ENCODE assay signal across 10 cellular contexts in genomic region chr15:100170280-100170654, GRCh38.
A peak's percentile ranks its signal among the peaks of the same experiment; 100 is the strongest.
DNase-seq lines count a peak whose midpoint lies in the region; ATAC-seq lines count a peak whose summit lies in the region.
"Had no signal": no experiment of that assay in that cellular context is flagged by ENCODE, and none has a peak within 500 bp of the region (broad histone marks: within the 10 kb centered on the region; RNA-seq: fewer than 3 reads in every experiment).

No MANE protein-coding gene starts in this region.

- DNase-seq in mesenteric fat pad (ENCODE audit: low spot score) (peak; percentile 14), ureter (ENCODE audit: low spot score) (no peak), HAP-1 (ENCODE audit: low spot score in 2 of 2) (no peak), cerebellar nuclear complex (lab: John Stamatoyannopoulos, UW) (no peak), NCI-H1694 (lab: John Stamatoyannopoulos, UW) (no peak)
- DNase-seq: activated CD4-positive, CD25-positive, alpha-beta regulatory T cell treated with anti-CD3 and anti-CD28 coated beads, Interleukin-2, amount 50 U/mL, for 72 hours; substantia nigra had no signal

- no peaks in the 10 kb centered on the region for H3K36me3 ChIP-seq in HAP-1 (replicated peaks)

- in situ Hi-C loops in HAP-1 (cut with MboI; ENCODE audit: low sequenced_read_pairs), result no loop called here

- ATAC-seq in GM18868 (IDR thresholded peaks at IDR 0.05; ENCODE audit: unreplicated experiment), result peak; percentile 92
- ATAC-seq in GM21529 (IDR thresholded peaks at IDR 0.05; ENCODE audit: unreplicated experiment), result peak; percentile 94
- peak; percentile 86 for ATAC-seq in HG03378 (IDR thresholded peaks at IDR 0.05; ENCODE audit: unreplicated experiment)

- no peak overlapping the region for H3K4me3 ChIP-seq in HAP-1

- no peaks in the 10 kb centered on the region for H3K9me3 ChIP-seq in HAP-1

- no peaks in the 10 kb centered on the region for H3K27me3 ChIP-seq in HAP-1 (ENCODE audit: low read depth)

- no peaks in the 10 kb centered on the region for H3K4me1 ChIP-seq in HAP-1
